ENCODE assay signal across 24 cellular contexts in genomic region chr20:10281911-10282310, GRCh38.
"Had no signal": no experiment of that assay in that cellular context is flagged by ENCODE, and none has a peak within 500 bp of the region (broad histone marks: within the 10 kb centered on the region; RNA-seq: fewer than 3 reads in every experiment).

No MANE protein-coding gene starts in this region.

- H3K9me3 ChIP-seq: ascending aorta had no signal

- H3K36me3 ChIP-seq: ascending aorta had no signal

- ATAC-seq: activated CD8-positive, alpha-beta memory T cell treated with anti-CD3 and anti-CD28 coated beads, Interleukin-2, amount 10 ng/mL, durations not matched to agents 7 days and 5 days; PC-3; T-helper 17 cell had no signal

- FAIRE-seq: RCC 7860 had no signal

- H3K27me3 ChIP-seq: ascending aorta had no signal

- DNase-seq: activated B cell treated with CpG ODN at 0.5 μM for 24 hours; activated CD4-positive, alpha-beta T cell treated with anti-CD3 and anti-CD28 coated beads for 1 hour; activated CD4-positive, alpha-beta T cell treated with anti-CD3 and anti-CD28 coated beads, Interleukin-2, amount 10 ng/mL, durations not matched to agents 24 days and 14 days; activated CD4-positive, alpha-beta T cell treated with anti-CD3 and anti-CD28 coated beads, Interleukin-2, amount 50 U/mL, for 48 hours; activated CD8-positive, alpha-beta memory T cell treated with anti-CD3 and anti-CD28 coated beads, Interleukin-2, amount 10 ng/mL, durations not matched to agents 7 days and 5 days; activated effector memory CD4-positive, alpha-beta T cell treated with Interleukin-2 at 50 U/mL for 16 hours; activated naive CD4-positive, alpha-beta T cell; activated T-cell treated with anti-CD3 and anti-CD28 coated beads, Interleukin-2, amount 50 U/mL, for 24 hours; MV-4-11; NCI-H1092 treated with DMSO at 0.1 percent for 48 hours; NCI-H1417 treated with DMSO at 0.1 percent for 48 hours; NCI-H1694; NCI-H2029; NCI-H2107; NCI-H2171 treated with DMSO at 0.1 percent for 48 hours; NCI-H345; NCI-H510A; NCI-H526 treated with DMSO at 0.1 percent for 48 hours; PC-3; SHP77; T-helper 17 cell; T-helper 9 cell had no signal
